In genomic region chrX:150324035-150324728, GRCh38 we compare ENCODE assay signal across 13 cellular contexts. TPM values are rescaled to one million over a fixed set of nuclear protein-coding genes. Genes with fewer than 3 reads are reported as not detected.
A peak's percentile ranks its signal among the peaks of the same experiment; 100 is the strongest.
DNase-seq lines count a peak whose midpoint lies in the region; ATAC-seq, FAIRE-seq and TF ChIP-seq lines count a peak whose summit lies in the region.
"Had no signal": no experiment of that assay in that cellular context is flagged by ENCODE, and none has a peak within 500 bp of the region (broad histone marks: within the 10 kb centered on the region; RNA-seq: fewer than 3 reads in every experiment).

No MANE protein-coding gene starts in this region.

- H3K9ac ChIP-seq in K562 (ENCODE audit: insufficient read depth in 1 of 2, low read depth in 2 of 2, low read length in 2 of 2) = no peak overlapping the region

- H3K27me3 ChIP-seq in BJ (ENCODE audit: control insufficient read depth, insufficient read depth, low read length) (no peaks in the 10 kb centered on the region), K562 (ENCODE audit: control insufficient read depth in 2 of 2, insufficient read depth in 2 of 2, low read length in 2 of 2) (peaks cover 0 to under 1% of the 10 kb centered on the region in 2 experiments; a peak in 1 of 5 replicates), esophagus muscularis mucosa (no peaks in the 10 kb centered on the region)

- DNase-seq in BJ (ENCODE audit: low read depth) (peak; percentile 30), HuH-7 (ENCODE audit: low spot score) (peak; percentile 7), K562 (ENCODE audit: extremely low read depth in 1 of 4, low spot score in 3 of 4) (peak in 1 of 4 experiments; percentile 3), kidney glomerular epithelial cell (lab: John Stamatoyannopoulos, UW) (peak; percentile 63), NCI-H774 (lab: John Stamatoyannopoulos, UW) (no peak), NOMO-1 (lab: John Stamatoyannopoulos, UW; ENCODE audit: unreplicated experiment in 2 of 2) (no peak), esophagus muscularis mucosa (ENCODE audit: extremely low spot score) (no peak)
- DNase-seq: activated CD8-positive, alpha-beta T cell treated with anti-CD3 and anti-CD28 coated beads, Interleukin-2, amount 10 ng/mL, durations not matched to agents 7 days and 5 days; activated naive CD8-positive, alpha-beta T cell treated with anti-CD3 and anti-CD28 coated beads, Interleukin-2, amount 10 ng/mL, durations not matched to agents 7 days and 5 days; H9; NCI-H2029 had no signal

- H3K4me3 ChIP-seq in BJ (ENCODE audit: low read depth, low read length) (no peak overlapping the region), K562 (no peak overlapping the region), esophagus muscularis mucosa (no peak overlapping the region)

- no peak overlapping the region for H3K4me2 ChIP-seq in K562 (ENCODE audit: insufficient read depth, low read length)

- H4K20me1 ChIP-seq in K562 (replicated peaks; ENCODE audit: control insufficient read depth, insufficient read depth, low read length) = no peaks in the 10 kb centered on the region

- ATAC-seq in K562 = no peak
- no peak for ATAC-seq in HG02571 (IDR thresholded peaks at IDR 0.05; ENCODE audit: unreplicated experiment)
- ATAC-seq: activated CD8-positive, alpha-beta T cell treated with anti-CD3 and anti-CD28 coated beads, Interleukin-2, amount 10 ng/mL, durations not matched to agents 7 days and 5 days; sciatic nerve had no signal

- H3K36me3 ChIP-seq in BJ (ENCODE audit: control insufficient read depth, insufficient read depth, low read length) (no peaks in the 10 kb centered on the region), K562 (ENCODE audit: control insufficient read depth, insufficient read depth, low read length) (no peaks in the 10 kb centered on the region), esophagus muscularis mucosa (no peaks in the 10 kb centered on the region)

- TF ChIP-seq EP300 in K562 (IDR thresholded peaks at IDR 0.05; ENCODE audit: low read length) (no peak), esophagus muscularis mucosa (IDR thresholded peaks at IDR 0.05) (no peak)

- TF ChIP-seq POLR2A in K562 (conservative IDR thresholded peaks at IDR 0.05) (no peak), esophagus muscularis mucosa (IDR thresholded peaks at IDR 0.05; ENCODE audit: low read depth) (no peak)

- intact Hi-C loops in K562 (cut with micrococcal nuclease) = no loop called here
- intact Hi-C loops in esophagus muscularis mucosa (cut with DNase I) = no loop called here

- H3K27ac ChIP-seq in K562 (ENCODE audit: extremely low read depth, low read depth, low read length) (no peak overlapping the region), esophagus muscularis mucosa (replicated peaks in 1 of 4) (no peak overlapping the region)

- no peak for FAIRE-seq in K562 (lab: Jason Lieb, UNC)

- BruUV-seq in K562 (replicated peaks; lab: Mats Ljungman, UMichigan) = no TSS peak

- in situ Hi-C loops in K562 (cut with MboI) = no loop called here

- H3K9me1 ChIP-seq in K562 (ENCODE audit: control insufficient read depth, insufficient read depth, low read length) = no peaks in the 10 kb centered on the region

- H3K9me3 ChIP-seq in K562 (replicated peaks; ENCODE audit: control insufficient read depth, insufficient read depth, low read depth, low read length) (no peaks in the 10 kb centered on the region), esophagus muscularis mucosa (no peaks in the 10 kb centered on the region)

- H3K4me1 ChIP-seq in K562 (replicated peaks in 1 of 2; ENCODE audit: control insufficient read depth in 2 of 2, insufficient read depth in 2 of 2, low read length in 2 of 2) (no peaks in the 10 kb centered on the region), esophagus muscularis mucosa (no peaks in the 10 kb centered on the region)

- H3K79me2 ChIP-seq in K562 (ENCODE audit: control insufficient read depth, insufficient read depth, low read length) = no peaks in the 10 kb centered on the region

- TF ChIP-seq RAD21 in K562 (CRISPR knock-in tag; conservative IDR thresholded peaks at IDR 0.05 in 1 of 2, IDR thresholded peaks at IDR 0.05 in 1 of 2) = no peak

- POLR2A ChIA-PET in BJ (lab: Charles Lee) = interaction anchor here (0.7 kb wide), 1 partner anchor 20 kb away, joined by 3 read pairs; no protein-coding TSS in a partner anchor
- POLR2A ChIA-PET in K562 (lab: Yijun Ruan, JAX) = no interaction called here

- H2AFZ ChIP-seq in K562 (ENCODE audit: low read depth, low read length) = no peak overlapping the region

- TF ChIP-seq CTCF in BJ (IDR thresholded peaks at IDR 0.05; ENCODE audit: insufficient read depth, low read depth, low read length) (no peak), K562 (IDR thresholded peaks at IDR 0.05 in 2 of 3, conservative IDR thresholded peaks at IDR 0.05 in 1 of 3; ENCODE audit: insufficient read depth in 2 of 3, low read depth in 1 of 3, low read length in 3 of 3) (no peak), esophagus muscularis mucosa (IDR thresholded peaks at IDR 0.05) (no peak)

- WGBS in K562 (ENCODE audit: insufficient coverage, low coverage, missing lambda C conversion rate) = 4% methylated on average over 4 of the region's 4 CpGs
- 54% methylated on average over 3 of the region's 4 CpGs for WGBS in esophagus muscularis mucosa

- CTCF ChIA-PET in BJ (lab: Yijun Ruan, JAX) = no interaction called here
- CTCF ChIA-PET in K562 (lab: Yijun Ruan, JAX; ENCODE audit: low intra/inter-chr PET ratio) = no interaction called here

TF ChIP-seq in K562, 482 proteins besides CTCF, POLR2A, EP300 and RAD21 (continues in another document):
- TF ChIP-seq FOSL1 (tag; conservative IDR thresholded peaks at IDR 0.05) (peak; percentile 72), ATF3 (IDR thresholded peaks at IDR 0.05) (peak; percentile 77), ATF3 (CRISPR knock-in tag; conservative IDR thresholded peaks at IDR 0.05) (no peak), ZBTB5 (IDR thresholded peaks at IDR 0.05) (no peak), RNF219 (CRISPR knock-in tag; IDR thresholded peaks at IDR 0.05) (no peak)

RNA-seq across cellular contexts. Expression of gene MAMLD1, which starts 38.9 kb away (rescaled TPM):
- 2.9 and 3.9 TPM in 2 replicates for polyA plus RNA-seq in BJ (2011; rRNA removed)
- 2.4 and 4.8 TPM in 2 replicates for polyA minus RNA-seq in BJ (2011; rRNA and poly(A)+ RNA removed)
- total RNA-seq in K562 (2011; cell fraction: chromatin; rRNA removed; ENCODE audit: low replicate concordance) = 0.09 TPM in 1 of 2 replicates, not detected in the other
- not detected in 2 replicates for total RNA-seq in K562 (2011; cell fraction: nucleolus; rRNA removed)
- total RNA-seq in K562 (2011; cell fraction: nucleoplasm; rRNA removed) = not detected in 2 replicates
- total RNA-seq in K562 (2014; rRNA removed) = not detected in 2 replicates
- not detected in 2 replicates for total RNA-seq in K562 (2014; rRNA removed; fragmentation: Illumina TruSeq; extraction: Trizol)
- total RNA-seq in K562 (2015; rRNA removed; fragmentation: Illumina TruSeq; extraction: Trizol) = not detected in 2 replicates
- total RNA-seq in K562 (2021) = 0.18 TPM in 1 of 2 replicates, not detected in the other
- not detected in 2 replicates for polyA plus RNA-seq in K562 (2011; rRNA removed)
- polyA plus RNA-seq in K562 (2011; cell fraction: cytosol; rRNA removed) = 0.03 TPM in 1 of 2 replicates, not detected in the other
- polyA plus RNA-seq in K562 (2011; cell fraction: nucleus; rRNA removed) = 0.10 TPM in 1 of 2 replicates, not detected in the other
- 0.03 TPM in 1 of 2 replicates, not detected in the other for polyA plus RNA-seq in K562 (2012)
- polyA plus RNA-seq in K562 (2014; fragmentation: Illumina TruSeq; extraction: Trizol) = not detected in 2 replicates
- polyA plus RNA-seq in K562 (2014; fragmentation: Nextera tagmentation; extraction: Ambion mirVana) = not detected
- 0.12 TPM in 1 of 2 replicates, not detected in the other for polyA plus RNA-seq in K562 (2014; rRNA removed)
- not detected in 2 replicates for polyA minus RNA-seq in K562 (2011; rRNA and poly(A)+ RNA removed)
- polyA minus RNA-seq in K562 (2011; cell fraction: cytosol; rRNA and poly(A)+ RNA removed) = not detected in 2 replicates
- not detected in 2 replicates for polyA minus RNA-seq in K562 (2011; cell fraction: nucleus; rRNA and poly(A)+ RNA removed)
- total RNA-seq in esophagus muscularis mucosa = 1 to 10 TPM; 1.6 to 5.3 (median 3.3) TPM

Comparison
In these comparisons a context has a peak if more than half of its experiments do, and no peak if none do; other contexts are left out.
1. DNase-seq: peak in BJ (single experiment), HuH-7 (single experiment) and kidney glomerular epithelial cell (single experiment); none in NCI-H774 (single experiment), NOMO-1 (0 of 2) and esophagus muscularis mucosa (single experiment).